In genomic region chr4:113293043-113293560, GRCh38 we compare ENCODE assay signal across 10 cellular contexts.
DNase-seq lines count a peak whose midpoint lies in the region; ATAC-seq and TF ChIP-seq lines count a peak whose summit lies in the region.
"Had no signal": no experiment of that assay in that cellular context is flagged by ENCODE, and none has a peak within 500 bp of the region (broad histone marks: within the 10 kb centered on the region; RNA-seq: fewer than 3 reads in every experiment).

No MANE protein-coding gene starts in this region.

- H3K36me3 ChIP-seq in neuron (ENCODE audit: insufficient read depth, low read length), result no peaks in the 10 kb centered on the region
- no peaks in the 10 kb centered on the region for H3K36me3 ChIP-seq in upper lobe of right lung

- no peak for TF ChIP-seq CTCF in upper lobe of right lung (IDR thresholded peaks at IDR 0.05)

- DNase-seq in DMS79 treated with DMSO at 0.1 percent for 48 hours (lab: John Stamatoyannopoulos, UW) (peak; percentile 76), DMS79 (lab: John Stamatoyannopoulos, UW) (no peak), globus pallidus (ENCODE audit: low spot score) (peak; percentile 63), upper lobe of right lung (no peak), ureter (ENCODE audit: low spot score) (no peak), HK-2 (ENCODE audit: unreplicated experiment) (no peak), GOT3 (lab: John Stamatoyannopoulos, UW) (no peak)
- DNase-seq: activated CD4-positive, alpha-beta T cell treated with anti-CD3 and anti-CD28 coated beads for 4 hours had no signal

- H3K4me3 ChIP-seq in neuron (ENCODE audit: low read length), result peak overlapping the region; percentile 47
- peak overlapping the region; percentile 24 for H3K4me3 ChIP-seq in upper lobe of right lung

- peak; percentile 43 for ATAC-seq in upper lobe of right lung

- H3K4me1 ChIP-seq in neuron (ENCODE audit: insufficient read depth, low read length) (peaks cover 65% of the 10 kb centered on the region), upper lobe of right lung (no peaks in the 10 kb centered on the region)

- peak overlapping the region; percentile 64 for H3K27ac ChIP-seq in upper lobe of right lung
- H3K27ac ChIP-seq: 22Rv1 had no signal

- no peaks in the 10 kb centered on the region for H3K9me3 ChIP-seq in neuron (ENCODE audit: low read length)
- H3K9me3 ChIP-seq in upper lobe of right lung, result no peaks in the 10 kb centered on the region

- H2AFZ ChIP-seq in neuron (ENCODE audit: low read depth, low read length), result peak overlapping the region; percentile 55

- H3K27me3 ChIP-seq in neuron (ENCODE audit: insufficient read depth, low read length) (no peaks in the 10 kb centered on the region), upper lobe of right lung (peaks cover 4% of the 10 kb centered on the region)

- intact Hi-C loops in upper lobe of right lung (cut with DNase I), result no loop called here

Comparison
In these comparisons a context has a peak if more than half of its experiments do, and no peak if none do; other contexts are left out.
1. DNase-seq: peak in DMS79 treated with DMSO at 0.1 percent for 48 hours (single experiment) and globus pallidus (single experiment); none in DMS79 (single experiment), upper lobe of right lung (single experiment), ureter (single experiment), HK-2 (single experiment) and GOT3 (single experiment).